In the genomic region with DNA sequence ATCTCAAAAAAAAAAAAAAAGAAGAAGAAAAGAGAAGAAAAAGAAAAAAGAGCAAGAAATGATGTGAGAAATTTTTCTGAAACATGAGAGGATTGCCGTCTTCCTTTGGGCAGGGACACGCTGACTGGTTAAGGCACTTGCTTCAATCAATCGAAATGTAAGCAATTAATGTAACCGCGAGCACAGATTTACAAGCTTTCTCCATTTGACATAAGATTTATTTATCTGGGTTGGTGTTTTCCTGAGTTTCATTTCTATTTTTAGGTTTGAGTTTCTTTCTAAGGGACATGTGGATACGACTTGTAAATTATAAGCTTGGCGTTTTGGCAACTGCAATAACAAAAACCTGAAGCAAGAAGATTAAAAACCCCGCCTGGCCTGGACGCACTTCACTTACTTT, we compare ENCODE assay signal across 20 cellular contexts. TPM values are rescaled to one million over a fixed set of nuclear protein-coding genes. Genes with fewer than 3 reads are reported as not detected.
DNase-seq lines count a peak whose midpoint lies in the region; ATAC-seq and TF ChIP-seq lines count a peak whose summit lies in the region.
"Had no signal": no experiment of that assay in that cellular context is flagged by ENCODE, and none has a peak within 500 bp of the region (broad histone marks: within the 10 kb centered on the region; RNA-seq: fewer than 3 reads in every experiment).

No MANE protein-coding gene starts in this region.

- POLR2A ChIA-PET in HEK293 (lab: Yijun Ruan, JAX): no interaction called here

- CTCF ChIA-PET in HEK293 (lab: Yijun Ruan, JAX): no interaction called here

- TF ChIP-seq CTCF in HEK293 (tag by site-specific recombination; IDR thresholded peaks at IDR 0.05) (no peak), fibroblast of villous mesenchyme (IDR thresholded peaks at IDR 0.05; ENCODE audit: insufficient read depth, low read depth, low read length) (no peak), osteoblast (IDR thresholded peaks at IDR 0.05; ENCODE audit: extremely low read depth, low read depth, low read length) (no peak), thoracic aorta (IDR thresholded peaks at IDR 0.05) (no peak)

- no peak overlapping the region for H3K4me3 ChIP-seq in HEK293 (ENCODE audit: low read depth, low read length)
- no peak overlapping the region for H3K4me3 ChIP-seq in fibroblast of villous mesenchyme (ENCODE audit: low read depth, low read length)
- H3K4me3 ChIP-seq in osteoblast (ENCODE audit: insufficient read depth, low read length): no peak overlapping the region
- H3K4me3 ChIP-seq in thoracic aorta: peak overlapping the region; percentile 25
- H3K4me3 ChIP-seq: BLaER1 treated with 17β-estradiol and CSF1 and Interleukin-3, amounts not matched to agents 10 nM and 100 nM had no signal

- H4K20me1 ChIP-seq in osteoblast (ENCODE audit: insufficient read depth, low read length): no peaks in the 10 kb centered on the region
- H4K20me1 ChIP-seq: BLaER1 treated with 17β-estradiol and CSF1 and Interleukin-3, amounts not matched to agents 10 nM and 100 nM had no signal

- DNase-seq in fibroblast of villous mesenchyme (ENCODE audit: low read depth) (peak; percentile 8), osteoblast (ENCODE audit: insufficient read length, low spot score, missing footprints) (peak; percentile 4), thoracic aorta (ENCODE audit: low spot score) (no peak), amniotic stem cell (lab: John Stamatoyannopoulos, UW) (no peak), T1000 (lab: John Stamatoyannopoulos, UW) (no peak)
- no peak for DNase-seq in activated CD4-positive, alpha-beta T cell treated with anti-CD3 and anti-CD28 coated beads for 4 hours
- DNase-seq: CD8-positive, alpha-beta memory T cell; DMS53; NCI-H1417; NCI-H187; NCI-H2107; NCI-H226; NCI-H524; PC-3; RPMI8226; SIG-M5 had no signal

- no peak overlapping the region for H3K27ac ChIP-seq in HEK293 (ENCODE audit: extremely low read depth, low read depth, low read length)
- H3K27ac ChIP-seq in osteoblast (ENCODE audit: low read depth, low read length): no peak overlapping the region
- no peak overlapping the region for H3K27ac ChIP-seq in thoracic aorta
- H3K27ac ChIP-seq: BLaER1 treated with 17β-estradiol and CSF1 and Interleukin-3, amounts not matched to agents 10 nM and 100 nM; HL-60 had no signal

- ATAC-seq in thoracic aorta (ENCODE audit: insufficient number of reproducible peaks, low FRiP score, low read depth): no peak
- ATAC-seq in HG03439 (IDR thresholded peaks at IDR 0.05; ENCODE audit: unreplicated experiment): no peak
- ATAC-seq: PC-3 had no signal

- peaks cover 12% of the 10 kb centered on the region for H3K27me3 ChIP-seq in osteoblast (ENCODE audit: insufficient read depth, low read length)
- H3K27me3 ChIP-seq in thoracic aorta (replicated peaks; ENCODE audit: insufficient read depth): no peaks in the 10 kb centered on the region
- H3K27me3 ChIP-seq: BLaER1 treated with 17β-estradiol and CSF1 and Interleukin-3, amounts not matched to agents 10 nM and 100 nM had no signal

- H3K36me3 ChIP-seq in HEK293 (ENCODE audit: control insufficient read depth in 2 of 2, insufficient read depth in 1 of 2, low read length in 2 of 2) (no peaks in the 10 kb centered on the region), osteoblast (ENCODE audit: insufficient read depth, low read length) (no peaks in the 10 kb centered on the region), thoracic aorta (no peaks in the 10 kb centered on the region)
- H3K36me3 ChIP-seq: BLaER1 treated with 17β-estradiol and CSF1 and Interleukin-3, amounts not matched to agents 10 nM and 100 nM had no signal

- H2AFZ ChIP-seq in osteoblast (ENCODE audit: low read length): no peak overlapping the region

- no peak overlapping the region for H3K4me2 ChIP-seq in osteoblast (ENCODE audit: insufficient read depth, low read length)
- H3K4me2 ChIP-seq: BLaER1 treated with 17β-estradiol and CSF1 and Interleukin-3, amounts not matched to agents 10 nM and 100 nM had no signal

- H3K9me3 ChIP-seq in HEK293 (ENCODE audit: control insufficient read depth, insufficient read depth, low read depth, low read length) (no peaks in the 10 kb centered on the region), osteoblast (ENCODE audit: low read depth, low read length) (no peaks in the 10 kb centered on the region), thoracic aorta (no peaks in the 10 kb centered on the region)
- H3K9me3 ChIP-seq: BLaER1 treated with 17β-estradiol and CSF1 and Interleukin-3, amounts not matched to agents 10 nM and 100 nM had no signal

- H3K79me2 ChIP-seq in osteoblast (ENCODE audit: insufficient read depth, low read length): no peaks in the 10 kb centered on the region

- H3K4me1 ChIP-seq in HEK293 (ENCODE audit: control insufficient read depth, insufficient read depth, low read length): peaks cover 8% of the 10 kb centered on the region; the same call in 1 of the 2 replicates
- H3K4me1 ChIP-seq in osteoblast (ENCODE audit: insufficient read depth, low read length): no peaks in the 10 kb centered on the region
- H3K4me1 ChIP-seq in thoracic aorta (ENCODE audit: control insufficient read depth in 1 of 2, low read depth in 2 of 2): no peaks in the 10 kb centered on the region
- H3K4me1 ChIP-seq: BLaER1 treated with 17β-estradiol and CSF1 and Interleukin-3, amounts not matched to agents 10 nM and 100 nM had no signal

TF ChIP-seq in HEK293, 187 proteins besides CTCF, POLR2A, EP300 and RAD21 (continues in another document):
- no peak for TF ChIP-seq ZNF221 (tag by site-specific recombination; IDR thresholded peaks at IDR 0.05; ENCODE audit: borderline replicate concordance)
- TF ChIP-seq ZFP41 (tag by site-specific recombination; IDR thresholded peaks at IDR 0.05; ENCODE audit: borderline replicate concordance): no peak
- no peak for TF ChIP-seq REPIN1 (tag by site-specific recombination; IDR thresholded peaks at IDR 0.05; ENCODE audit: low read depth)
- TF ChIP-seq EGR2 (tag by site-specific recombination; IDR thresholded peaks at IDR 0.05; ENCODE audit: low read depth): no peak
- TF ChIP-seq, protein P1, sequence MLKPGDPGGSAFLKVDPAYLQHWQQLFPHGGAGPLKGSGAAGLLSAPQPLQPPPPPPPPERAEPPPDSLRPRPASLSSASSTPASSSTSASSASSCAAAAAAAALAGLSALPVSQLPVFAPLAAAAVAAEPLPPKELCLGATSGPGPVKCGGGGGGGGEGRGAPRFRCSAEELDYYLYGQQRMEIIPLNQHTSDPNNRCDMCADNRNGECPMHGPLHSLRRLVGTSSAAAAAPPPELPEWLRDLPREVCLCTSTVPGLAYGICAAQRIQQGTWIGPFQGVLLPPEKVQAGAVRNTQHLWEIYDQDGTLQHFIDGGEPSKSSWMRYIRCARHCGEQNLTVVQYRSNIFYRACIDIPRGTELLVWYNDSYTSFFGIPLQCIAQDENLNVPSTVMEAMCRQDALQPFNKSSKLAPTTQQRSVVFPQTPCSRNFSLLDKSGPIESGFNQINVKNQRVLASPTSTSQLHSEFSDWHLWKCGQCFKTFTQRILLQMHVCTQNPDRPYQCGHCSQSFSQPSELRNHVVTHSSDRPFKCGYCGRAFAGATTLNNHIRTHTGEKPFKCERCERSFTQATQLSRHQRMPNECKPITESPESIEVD (tag by site-specific recombination; IDR thresholded peaks at IDR 0.05): peak; percentile 91
- 0 out of 2 replicates have a peak, but pooled peaks have one; percentile 5 for TF ChIP-seq ZBTB17 (tag by site-specific recombination; IDR thresholded peaks at IDR 0.05)
- TF ChIP-seq, protein P2, sequence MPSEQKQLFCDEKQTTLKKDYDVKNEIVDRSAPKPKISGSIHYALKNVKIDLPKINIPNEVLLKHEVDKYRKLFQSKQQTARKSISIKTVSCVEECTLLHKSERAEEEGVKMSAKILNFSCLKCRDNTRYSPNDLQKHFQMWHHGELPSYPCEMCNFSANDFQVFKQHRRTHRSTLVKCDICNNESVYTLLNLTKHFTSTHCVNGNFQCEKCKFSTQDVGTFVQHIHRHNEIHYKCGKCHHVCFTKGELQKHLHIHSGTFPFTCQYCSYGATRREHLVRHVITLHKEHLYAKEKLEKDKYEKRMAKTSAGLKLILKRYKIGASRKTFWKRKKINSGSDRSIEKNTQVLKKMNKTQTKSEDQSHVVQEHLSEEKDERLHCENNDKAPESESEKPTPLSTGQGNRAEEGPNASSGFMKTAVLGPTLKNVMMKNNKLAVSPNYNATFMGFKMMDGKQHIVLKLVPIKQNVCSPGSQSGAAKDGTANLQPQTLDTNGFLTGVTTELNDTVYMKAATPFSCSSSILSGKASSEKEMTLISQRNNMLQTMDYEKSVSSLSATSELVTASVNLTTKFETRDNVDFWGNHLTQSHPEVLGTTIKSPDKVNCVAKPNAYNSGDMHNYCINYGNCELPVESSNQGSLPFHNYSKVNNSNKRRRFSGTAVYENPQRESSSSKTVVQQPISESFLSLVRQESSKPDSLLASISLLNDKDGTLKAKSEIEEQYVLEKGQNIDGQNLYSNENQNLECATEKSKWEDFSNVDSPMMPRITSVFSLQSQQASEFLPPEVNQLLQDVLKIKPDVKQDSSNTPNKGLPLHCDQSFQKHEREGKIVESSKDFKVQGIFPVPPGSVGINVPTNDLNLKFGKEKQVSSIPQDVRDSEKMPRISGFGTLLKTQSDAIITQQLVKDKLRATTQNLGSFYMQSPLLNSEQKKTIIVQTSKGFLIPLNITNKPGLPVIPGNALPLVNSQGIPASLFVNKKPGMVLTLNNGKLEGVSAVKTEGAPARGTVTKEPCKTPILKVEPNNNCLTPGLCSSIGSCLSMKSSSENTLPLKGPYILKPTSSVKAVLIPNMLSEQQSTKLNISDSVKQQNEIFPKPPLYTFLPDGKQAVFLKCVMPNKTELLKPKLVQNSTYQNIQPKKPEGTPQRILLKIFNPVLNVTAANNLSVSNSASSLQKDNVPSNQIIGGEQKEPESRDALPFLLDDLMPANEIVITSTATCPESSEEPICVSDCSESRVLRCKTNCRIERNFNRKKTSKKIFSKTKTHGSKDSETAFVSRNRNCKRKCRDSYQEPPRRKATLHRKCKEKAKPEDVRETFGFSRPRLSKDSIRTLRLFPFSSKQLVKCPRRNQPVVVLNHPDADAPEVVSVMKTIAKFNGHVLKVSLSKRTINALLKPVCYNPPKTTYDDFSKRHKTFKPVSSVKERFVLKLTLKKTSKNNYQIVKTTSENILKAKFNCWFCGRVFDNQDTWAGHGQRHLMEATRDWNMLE (tag by site-specific recombination; conservative IDR thresholded peaks at IDR 0.05; ENCODE audit: low read depth): no peak
- TF ChIP-seq ZNF274 (IDR thresholded peaks at IDR 0.05; ENCODE audit: low read length): no peak
- no peak for TF ChIP-seq ZNF274 (tag by site-specific recombination; IDR thresholded peaks at IDR 0.05; ENCODE audit: borderline replicate concordance)
- TF ChIP-seq ZNF548 (tag by site-specific recombination; IDR thresholded peaks at IDR 0.05): no peak
- TF ChIP-seq ZNF585B (tag by site-specific recombination; IDR thresholded peaks at IDR 0.05): no peak
- no peak for TF ChIP-seq ZNF211 (tag by site-specific recombination; IDR thresholded peaks at IDR 0.05; ENCODE audit: low read depth)
- no peak for TF ChIP-seq ZBTB48 (tag by site-specific recombination; IDR thresholded peaks at IDR 0.05)

RNA-seq across cellular contexts. Expression of a gene that starts 20.3 kb away (rescaled TPM):
- total RNA-seq in fibroblast of villous mesenchyme (28.3 and 39.3 TPM in 2 replicates), osteoblast (11.2 and 16.5 TPM in 2 replicates), thoracic aorta (10 to 100 TPM; 10.2 to 47.5 TPM)

Comparison
In these comparisons a context has a peak if more than half of its experiments do, and no peak if none do; other contexts are left out.
1. DNase-seq: peak in fibroblast of villous mesenchyme (single experiment) and osteoblast (single experiment); none in thoracic aorta (single experiment), amniotic stem cell (single experiment), activated CD4-positive, alpha-beta T cell treated with anti-CD3 and anti-CD28 coated beads for 4 hours (0 of 2) and T1000 (single experiment).